Comparison of ENCODE assay signal across 18 cellular contexts in genomic region chr7:86848226-86848625, GRCh38.
"Had no signal": no experiment of that assay in that cellular context is flagged by ENCODE, and none has a peak within 500 bp of the region (broad histone marks: within the 10 kb centered on the region; RNA-seq: fewer than 3 reads in every experiment).

No MANE protein-coding gene starts in this region.

- H3K4me3 Mint-ChIP-seq: naive thymus-derived CD4-positive, alpha-beta T cell; nephron progenitor cell had no signal

- H3K27ac Mint-ChIP-seq: naive thymus-derived CD4-positive, alpha-beta T cell; nephron progenitor cell had no signal

- H3K27ac ChIP-seq: heart left ventricle, right atrium auricular region, sigmoid colon had no signal

- H3K36me3 ChIP-seq: heart left ventricle, right atrium auricular region, sigmoid colon had no signal

- H3K36me3 Mint-ChIP-seq: naive thymus-derived CD4-positive, alpha-beta T cell had no signal

- DNase-seq: central memory CD4-positive, alpha-beta T cell; cortex of kidney; dorsolateral prefrontal cortex; effector CD8-positive, alpha-beta T cell; heart left ventricle; hypothalamus; left ventricle myocardium superior; mesenchymal stem cell; midbrain; naive thymus-derived CD4-positive, alpha-beta T cell; nephron progenitor cell; posterior cingulate gyrus; sigmoid colon; stimulated activated CD4-positive, alpha-beta T cell treated with anti-CD3 and anti-CD28 coated beads, Interleukin-2, amount 100 ng/mL, for 48 hours; stimulated activated naive CD4-positive, alpha-beta T cell treated with Interleukin-2 at 50 U/mL for 16 hours had no signal

- H3K27me3 ChIP-seq: dorsolateral prefrontal cortex, heart left ventricle, right atrium auricular region, sigmoid colon had no signal

- H3K9me3 Mint-ChIP-seq: nephron progenitor cell had no signal

- H3K4me1 Mint-ChIP-seq: naive thymus-derived CD4-positive, alpha-beta T cell had no signal

- ATAC-seq: heart left ventricle; left ventricle myocardium superior; naive thymus-derived CD4-positive, alpha-beta T cell had no signal

- H3K4me3 ChIP-seq: dorsolateral prefrontal cortex, heart left ventricle, lung, right atrium auricular region, sigmoid colon, smooth muscle cell had no signal

- H3K4me1 ChIP-seq: heart left ventricle, right atrium auricular region, sigmoid colon had no signal
